Comparison of ENCODE assay signal across 24 cellular contexts in the genomic region with DNA sequence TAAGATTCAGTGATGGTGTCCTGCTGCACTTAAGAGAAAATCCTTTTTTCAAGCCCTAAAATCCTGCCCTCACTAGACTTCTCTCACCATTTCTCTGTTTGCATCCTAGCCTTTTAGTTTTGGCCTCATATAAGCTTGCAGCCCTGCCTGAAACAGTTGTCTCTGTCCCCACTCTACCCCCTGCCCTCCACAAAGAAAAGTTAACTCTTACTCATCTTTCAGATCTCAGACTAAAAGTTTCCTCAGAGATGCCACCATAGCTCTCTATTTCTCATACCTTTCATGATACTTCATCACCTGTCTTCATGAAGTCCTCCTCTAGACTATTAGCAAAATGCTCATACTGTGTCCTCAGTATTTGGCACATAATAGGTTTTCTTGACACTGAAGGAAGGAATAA. TPM values are rescaled to one million over a fixed set of nuclear protein-coding genes. Genes with fewer than 3 reads are reported as not detected.
DNase-seq lines count a peak whose midpoint lies in the region; ATAC-seq and TF ChIP-seq lines count a peak whose summit lies in the region.
"Had no signal": no experiment of that assay in that cellular context is flagged by ENCODE, and none has a peak within 500 bp of the region (broad histone marks: within the 10 kb centered on the region; RNA-seq: fewer than 3 reads in every experiment).

No MANE protein-coding gene starts in this region.

- intact Hi-C loops in activated CD8-positive, alpha-beta T cell treated with anti-CD3 and anti-CD28 coated beads for 36 hours (cut with micrococcal nuclease) = no loop called here

- no peaks in the 10 kb centered on the region for H3K9me3 ChIP-seq in WERI-Rb-1 (ENCODE audit: severe bottlenecking)
- H3K9me3 ChIP-seq: heart left ventricle, MG63, right lobe of liver, SJCRH30, uterus had no signal

- no peaks in the 10 kb centered on the region for H3K36me3 ChIP-seq in WERI-Rb-1
- H3K36me3 ChIP-seq: uterus had no signal

- peaks cover 33% of the 10 kb centered on the region for H3K4me1 Mint-ChIP-seq in activated naive CD4-positive, alpha-beta T cell treated with anti-CD3 and anti-CD28 coated beads, Interleukin-2, amount 10 ng/mL, durations not matched to agents 7 days and 5 days
- peaks cover 50% of the 10 kb centered on the region for H3K4me1 Mint-ChIP-seq in activated CD8-positive, alpha-beta T cell treated with anti-CD3 and anti-CD28 coated beads for 36 hours (ENCODE audit: low read depth)
- peaks cover 37% of the 10 kb centered on the region for H3K4me1 Mint-ChIP-seq in memory B cell
- H3K4me1 Mint-ChIP-seq in stimulated activated naive CD8-positive, alpha-beta T cell treated with anti-CD3 and anti-CD28 coated beads, Interleukin-15, amount 100 ng/mL, for 72 hours = peaks cover 44% of the 10 kb centered on the region

- H3K27ac ChIP-seq in WERI-Rb-1 = no peak overlapping the region
- H3K27ac ChIP-seq: cardiac muscle cell, heart left ventricle, parathyroid adenoma, right lobe of liver, SJCRH30, uterus, VCaP had no signal

- H3K27me3 ChIP-seq in WERI-Rb-1 (ENCODE audit: insufficient read depth, low read depth, severe bottlenecking) = no peaks in the 10 kb centered on the region
- H3K27me3 ChIP-seq: cardiac muscle cell, heart left ventricle, MG63, right lobe of liver, SJCRH30, uterus had no signal

- CTCF ChIA-PET in activated naive CD4-positive, alpha-beta T cell treated with anti-CD3 and anti-CD28 coated beads, Interleukin-2, amount 10 ng/mL, durations not matched to agents 7 days and 5 days (lab: Charles Lee) = interaction anchor here (1.2 kb wide), 1 partner anchor 539 kb away, joined by 3 read pairs; no protein-coding TSS in a partner anchor
- CTCF ChIA-PET in activated CD8-positive, alpha-beta T cell treated with anti-CD3 and anti-CD28 coated beads for 36 hours (lab: Charles Lee) = interaction anchor here (0.9 to 3.9 kb wide), 4 partner anchors 13 to 503 kb away, joined by 3 to 19 read pairs (median 4); no protein-coding TSS in a partner anchor

- H3K27me3 Mint-ChIP-seq in activated naive CD4-positive, alpha-beta T cell treated with anti-CD3 and anti-CD28 coated beads, Interleukin-2, amount 10 ng/mL, durations not matched to agents 7 days and 5 days = no peaks in the 10 kb centered on the region
- H3K27me3 Mint-ChIP-seq in activated CD8-positive, alpha-beta T cell treated with anti-CD3 and anti-CD28 coated beads for 36 hours = no peaks in the 10 kb centered on the region
- no peaks in the 10 kb centered on the region for H3K27me3 Mint-ChIP-seq in memory B cell
- no peaks in the 10 kb centered on the region for H3K27me3 Mint-ChIP-seq in stimulated activated naive CD8-positive, alpha-beta T cell treated with anti-CD3 and anti-CD28 coated beads, Interleukin-15, amount 100 ng/mL, for 72 hours

- peak; percentile 70 for ATAC-seq in activated CD8-positive, alpha-beta T cell treated with anti-CD3 and anti-CD28 coated beads for 36 hours
- peak; percentile 21 for ATAC-seq in memory B cell (ENCODE audit: low read depth)
- ATAC-seq in stimulated activated naive CD8-positive, alpha-beta T cell treated with anti-CD3 and anti-CD28 coated beads, Interleukin-15, amount 100 ng/mL, for 72 hours = peak; percentile 76
- ATAC-seq: heart left ventricle, left colon had no signal

- H3K9me3 Mint-ChIP-seq in activated naive CD4-positive, alpha-beta T cell treated with anti-CD3 and anti-CD28 coated beads, Interleukin-2, amount 10 ng/mL, durations not matched to agents 7 days and 5 days = no peaks in the 10 kb centered on the region
- no peaks in the 10 kb centered on the region for H3K9me3 Mint-ChIP-seq in activated CD8-positive, alpha-beta T cell treated with anti-CD3 and anti-CD28 coated beads for 36 hours
- H3K9me3 Mint-ChIP-seq in memory B cell = no peaks in the 10 kb centered on the region
- H3K9me3 Mint-ChIP-seq in stimulated activated naive CD8-positive, alpha-beta T cell treated with anti-CD3 and anti-CD28 coated beads, Interleukin-15, amount 100 ng/mL, for 72 hours = no peaks in the 10 kb centered on the region
- H3K9me3 Mint-ChIP-seq: nephron had no signal

- no peak for TF ChIP-seq CTCF in activated CD8-positive, alpha-beta T cell treated with anti-CD3 and anti-CD28 coated beads for 36 hours (IDR thresholded peaks at IDR 0.05)
- no peak for TF ChIP-seq CTCF in foreskin fibroblast (IDR thresholded peaks at IDR 0.05; ENCODE audit: low read depth, low read length)
- TF ChIP-seq CTCF in WERI-Rb-1 (IDR thresholded peaks at IDR 0.05; ENCODE audit: low read depth, low read length) = no peak

- H3K4me3 Mint-ChIP-seq in activated naive CD4-positive, alpha-beta T cell treated with anti-CD3 and anti-CD28 coated beads, Interleukin-2, amount 10 ng/mL, durations not matched to agents 7 days and 5 days = no peak overlapping the region
- H3K4me3 Mint-ChIP-seq in activated CD8-positive, alpha-beta T cell treated with anti-CD3 and anti-CD28 coated beads for 36 hours = no peak overlapping the region
- peak overlapping the region; percentile 38 for H3K4me3 Mint-ChIP-seq in memory B cell
- peak overlapping the region; percentile 1 to 22 for H3K4me3 Mint-ChIP-seq in stimulated activated naive CD8-positive, alpha-beta T cell treated with anti-CD3 and anti-CD28 coated beads, Interleukin-15, amount 100 ng/mL, for 72 hours
- H3K4me3 Mint-ChIP-seq: nephron had no signal

- H3K27ac Mint-ChIP-seq in activated naive CD4-positive, alpha-beta T cell treated with anti-CD3 and anti-CD28 coated beads, Interleukin-2, amount 10 ng/mL, durations not matched to agents 7 days and 5 days = peak overlapping the region; percentile 44
- H3K27ac Mint-ChIP-seq in activated CD8-positive, alpha-beta T cell treated with anti-CD3 and anti-CD28 coated beads for 36 hours = peak overlapping the region; percentile 87
- peak overlapping the region; percentile 91 for H3K27ac Mint-ChIP-seq in memory B cell
- no peak overlapping the region for H3K27ac Mint-ChIP-seq in stimulated activated naive CD8-positive, alpha-beta T cell treated with anti-CD3 and anti-CD28 coated beads, Interleukin-15, amount 100 ng/mL, for 72 hours

- no peak for DNase-seq in activated naive CD4-positive, alpha-beta T cell treated with anti-CD3 and anti-CD28 coated beads, Interleukin-2, amount 10 ng/mL, durations not matched to agents 7 days and 5 days
- DNase-seq in activated naive CD4-positive, alpha-beta T cell treated with anti-CD3 and anti-CD28 coated beads, Interleukin-2, amount 50 U/mL, for 16 hours = no peak
- no peak for DNase-seq in activated CD8-positive, alpha-beta T cell treated with anti-CD3 and anti-CD28 coated beads for 36 hours
- DNase-seq in memory B cell (ENCODE audit: low spot score in 2 of 2) (no peak), foreskin fibroblast (no peak), HCEC 1CT (no peak), WERI-Rb-1 (no peak)
- no peak for DNase-seq in stimulated activated naive CD8-positive, alpha-beta T cell treated with anti-CD3 and anti-CD28 coated beads, Interleukin-15, amount 100 ng/mL, for 72 hours
- DNase-seq: ACHN, dermis blood vessel endothelial cell, DMS53, heart left ventricle, left colon, MG63, NCI-H1436, NCI-H524, right lobe of liver, SJCRH30, T-helper 2 cell, uterus had no signal

- H3K36me3 Mint-ChIP-seq in activated naive CD4-positive, alpha-beta T cell treated with anti-CD3 and anti-CD28 coated beads, Interleukin-2, amount 10 ng/mL, durations not matched to agents 7 days and 5 days = peaks cover 71% of the 10 kb centered on the region
- peaks cover 25% of the 10 kb centered on the region for H3K36me3 Mint-ChIP-seq in activated CD8-positive, alpha-beta T cell treated with anti-CD3 and anti-CD28 coated beads for 36 hours (ENCODE audit: low read depth)
- peaks cover 23% of the 10 kb centered on the region for H3K36me3 Mint-ChIP-seq in memory B cell

- H3K4me3 ChIP-seq in foreskin fibroblast (ENCODE audit: low read depth in 1 of 2, low read length in 2 of 2) (no peak overlapping the region), WERI-Rb-1 (ENCODE audit: low read depth, low read length) (no peak overlapping the region)
- H3K4me3 ChIP-seq: cardiac muscle cell, heart left ventricle, MG63, right lobe of liver, SJCRH30, uterus had no signal

- POLR2A ChIA-PET in activated CD8-positive, alpha-beta T cell treated with anti-CD3 and anti-CD28 coated beads for 36 hours (lab: Charles Lee) = no interaction called here

RNA-seq across cellular contexts. Expression of a gene that starts 33.1 kb away (rescaled TPM):
- total RNA-seq in activated CD8-positive, alpha-beta T cell treated with anti-CD3 and anti-CD28 coated beads for 36 hours = 10 to 100 TPM; 85.5 to 91.2 TPM

RNA-seq across cellular contexts. Expression of a gene that starts 37.4 kb away (rescaled TPM):
- total RNA-seq in activated CD8-positive, alpha-beta T cell treated with anti-CD3 and anti-CD28 coated beads for 36 hours = 10 to 100 TPM; 26.4 to 29.2 TPM

Comparison
In these comparisons a context has a peak if more than half of its experiments do, and no peak if none do; other contexts are left out.
1. H3K27ac Mint-ChIP-seq: peak in activated naive CD4-positive, alpha-beta T cell treated with anti-CD3 and anti-CD28 coated beads, Interleukin-2, amount 10 ng/mL, durations not matched to agents 7 days and 5 days (single experiment), activated CD8-positive, alpha-beta T cell treated with anti-CD3 and anti-CD28 coated beads for 36 hours (single experiment) and memory B cell (single experiment); none in stimulated activated naive CD8-positive, alpha-beta T cell treated with anti-CD3 and anti-CD28 coated beads, Interleukin-15, amount 100 ng/mL, for 72 hours (0 of 2).
2. H3K4me3 Mint-ChIP-seq: peak in memory B cell (single experiment) and stimulated activated naive CD8-positive, alpha-beta T cell treated with anti-CD3 and anti-CD28 coated beads, Interleukin-15, amount 100 ng/mL, for 72 hours (2 of 2); none in activated naive CD4-positive, alpha-beta T cell treated with anti-CD3 and anti-CD28 coated beads, Interleukin-2, amount 10 ng/mL, durations not matched to agents 7 days and 5 days (single experiment) and activated CD8-positive, alpha-beta T cell treated with anti-CD3 and anti-CD28 coated beads for 36 hours (single experiment).
3. ATAC-seq: peak in every context shown above with its lines; median percentile 76 in stimulated activated naive CD8-positive, alpha-beta T cell treated with anti-CD3 and anti-CD28 coated beads, Interleukin-15, amount 100 ng/mL, for 72 hours; 70 in activated CD8-positive, alpha-beta T cell treated with anti-CD3 and anti-CD28 coated beads for 36 hours; 21 in memory B cell.